In genomic region chr6:128479048-128479666, GRCh38 we compare ENCODE assay signal across 12 cellular contexts. TPM values are rescaled to one million over a fixed set of nuclear protein-coding genes. Genes with fewer than 3 reads are reported as not detected.
A peak's percentile ranks its signal among the peaks of the same experiment; 100 is the strongest.
DNase-seq lines count a peak whose midpoint lies in the region; ATAC-seq and TF ChIP-seq lines count a peak whose summit lies in the region.
"Had no signal": no experiment of that assay in that cellular context is flagged by ENCODE, and none has a peak within 500 bp of the region (broad histone marks: within the 10 kb centered on the region; RNA-seq: fewer than 3 reads in every experiment).

No MANE protein-coding gene starts in this region.

- H3K9me3 Mint-ChIP-seq in activated T-helper 1 cell treated with anti-CD3 and anti-CD28 coated beads, Interleukin-12 subunit alpha, Interleukin-12 subunit beta, Interleukin-2, Interleukin-4 antibody, amounts not matched to agents 30 ng/mL and 10 ng/mL and 1 ng/mL, durations not matched to agents 14 hours and 24 hours and 36 hours: no peaks in the 10 kb centered on the region
- peaks cover 0 to 2% (median 1%) of the 10 kb centered on the region in 7 donors for H3K9me3 Mint-ChIP-seq in CD14-positive monocyte
- H3K9me3 Mint-ChIP-seq: GM23338 had no signal

- no peak for TF ChIP-seq POLR2A in heart left ventricle (IDR thresholded peaks at IDR 0.05)

- peaks cover 11% of the 10 kb centered on the region for H3K4me1 Mint-ChIP-seq in activated T-helper 1 cell treated with anti-CD3 and anti-CD28 coated beads, Interleukin-12 subunit alpha, Interleukin-12 subunit beta, Interleukin-2, Interleukin-4 antibody, amounts not matched to agents 30 ng/mL and 10 ng/mL and 1 ng/mL, durations not matched to agents 14 hours and 24 hours and 36 hours (ENCODE audit: low read depth)
- no peaks in the 10 kb centered on the region for H3K4me1 Mint-ChIP-seq in CD14-positive monocyte

- H3K9me3 ChIP-seq in heart right ventricle (no peaks in the 10 kb centered on the region), heart left ventricle (no peaks in the 10 kb centered on the region), upper lobe of right lung (no peaks in the 10 kb centered on the region)
- H3K9me3 ChIP-seq: uterus had no signal

- ATAC-seq in heart right ventricle (no peak), heart left ventricle (no peak), left lobe of liver (peak; percentile 53), upper lobe of right lung (no peak)
- ATAC-seq: GM23338 had no signal

- intact Hi-C loops in heart right ventricle (cut with DNase I): no loop called here
- intact Hi-C loops in heart left ventricle (cut with DNase I): no loop called here
- intact Hi-C loops in activated T-helper 1 cell treated with anti-CD3 and anti-CD28 coated beads, Interleukin-12 subunit alpha, Interleukin-12 subunit beta, Interleukin-2, Interleukin-4 antibody, amounts not matched to agents 30 ng/mL and 10 ng/mL and 1 ng/mL, durations not matched to agents 14 hours and 24 hours and 36 hours (cut with micrococcal nuclease): no loop called here
- intact Hi-C loops in upper lobe of right lung (cut with DNase I): no loop called here
- intact Hi-C loops in CD14-positive monocyte (cut with micrococcal nuclease): no loop called here

- H3K36me3 ChIP-seq in heart right ventricle: no peaks in the 10 kb centered on the region
- no peaks in the 10 kb centered on the region for H3K36me3 ChIP-seq in heart left ventricle
- no peaks in the 10 kb centered on the region for H3K36me3 ChIP-seq in upper lobe of right lung
- H3K36me3 ChIP-seq: uterus had no signal

- 98 to 99% methylated on average over 2 of the region's 2 CpGs for WGBS in heart right ventricle, 2 donors
- WGBS in heart left ventricle, 4 donors: 92 to 99% (median 97%) methylated on average over 2 of the region's 2 CpGs

- H3K27ac ChIP-seq in heart right ventricle: peak overlapping the region in 6 of 10 donors; percentile 1 to 46 (median 22)
- H3K27ac ChIP-seq in heart left ventricle: peak overlapping the region in 5 of 12 donors; percentile 5 to 28 (median 21)
- peak overlapping the region; percentile 38 for H3K27ac ChIP-seq in upper lobe of right lung

- DNase-seq in heart right ventricle: no peak
- DNase-seq in heart left ventricle: no peak
- DNase-seq in activated T-helper 1 cell treated with anti-CD3 and anti-CD28 coated beads, Interleukin-12 subunit alpha, Interleukin-12 subunit beta, Interleukin-2, Interleukin-4 antibody, amounts not matched to agents 30 ng/mL and 10 ng/mL and 1 ng/mL, durations not matched to agents 14 hours and 24 hours and 36 hours (ENCODE audit: low spot score): no peak
- no peak for DNase-seq in left lobe of liver (ENCODE audit: low spot score)
- DNase-seq in upper lobe of right lung: no peak
- no peak for DNase-seq in NCI-H2196 (lab: John Stamatoyannopoulos, UW; ENCODE audit: unreplicated experiment)
- no peak for DNase-seq in SIG-M5 treated with dmso at 0.1 percent for 504 hours (lab: John Stamatoyannopoulos, UW; ENCODE audit: unreplicated experiment)
- no peak for DNase-seq in CD14-positive monocyte (ENCODE audit: low spot score)
- DNase-seq: hypothalamus, NCI-H1417 treated with DMSO at 0.1 percent for 48 hours, uterus had no signal

- no peaks in the 10 kb centered on the region for H3K36me3 Mint-ChIP-seq in activated T-helper 1 cell treated with anti-CD3 and anti-CD28 coated beads, Interleukin-12 subunit alpha, Interleukin-12 subunit beta, Interleukin-2, Interleukin-4 antibody, amounts not matched to agents 30 ng/mL and 10 ng/mL and 1 ng/mL, durations not matched to agents 14 hours and 24 hours and 36 hours (ENCODE audit: low read depth)
- no peaks in the 10 kb centered on the region for H3K36me3 Mint-ChIP-seq in CD14-positive monocyte

- H3K27me3 ChIP-seq in heart right ventricle: no peaks in the 10 kb centered on the region
- no peaks in the 10 kb centered on the region for H3K27me3 ChIP-seq in heart left ventricle
- no peaks in the 10 kb centered on the region for H3K27me3 ChIP-seq in upper lobe of right lung
- H3K27me3 ChIP-seq: uterus had no signal

- H3K4me3 ChIP-seq in heart right ventricle (peak overlapping the region in 4 of 10 donors; percentile 28 to 41 (median 38)), heart left ventricle (peak overlapping the region in 5 of 12 donors; percentile 20 to 50 (median 29)), upper lobe of right lung (no peak overlapping the region)
- H3K4me3 ChIP-seq: GM23338 had no signal

- TF ChIP-seq CTCF in heart right ventricle (IDR thresholded peaks at IDR 0.05): no peak
- TF ChIP-seq CTCF in heart left ventricle (IDR thresholded peaks at IDR 0.05): no peak
- no peak for TF ChIP-seq CTCF in upper lobe of right lung (IDR thresholded peaks at IDR 0.05)
- TF ChIP-seq CTCF in CD14-positive monocyte (IDR thresholded peaks at IDR 0.05): no peak

- H3K4me3 Mint-ChIP-seq in activated T-helper 1 cell treated with anti-CD3 and anti-CD28 coated beads, Interleukin-12 subunit alpha, Interleukin-12 subunit beta, Interleukin-2, Interleukin-4 antibody, amounts not matched to agents 30 ng/mL and 10 ng/mL and 1 ng/mL, durations not matched to agents 14 hours and 24 hours and 36 hours: peak overlapping the region; percentile 63
- no peak overlapping the region for H3K4me3 Mint-ChIP-seq in CD14-positive monocyte
- H3K4me3 Mint-ChIP-seq: GM23338 had no signal

- H3K4me1 ChIP-seq in heart right ventricle (peaks cover 2 to 80% (median 58%) of the 10 kb centered on the region in 9 donors), heart left ventricle (peaks cover 0 to 56% (median 33%) of the 10 kb centered on the region in 12 donors), upper lobe of right lung (peaks cover 9% of the 10 kb centered on the region)
- H3K4me1 ChIP-seq: uterus had no signal

- no peak overlapping the region for H3K27ac Mint-ChIP-seq in activated T-helper 1 cell treated with anti-CD3 and anti-CD28 coated beads, Interleukin-12 subunit alpha, Interleukin-12 subunit beta, Interleukin-2, Interleukin-4 antibody, amounts not matched to agents 30 ng/mL and 10 ng/mL and 1 ng/mL, durations not matched to agents 14 hours and 24 hours and 36 hours
- no peak overlapping the region for H3K27ac Mint-ChIP-seq in CD14-positive monocyte
- H3K27ac Mint-ChIP-seq: GM23338 had no signal

- H3K27me3 Mint-ChIP-seq in activated T-helper 1 cell treated with anti-CD3 and anti-CD28 coated beads, Interleukin-12 subunit alpha, Interleukin-12 subunit beta, Interleukin-2, Interleukin-4 antibody, amounts not matched to agents 30 ng/mL and 10 ng/mL and 1 ng/mL, durations not matched to agents 14 hours and 24 hours and 36 hours (ENCODE audit: insufficient read depth): no peaks in the 10 kb centered on the region
- H3K27me3 Mint-ChIP-seq in CD14-positive monocyte (ENCODE audit: low read depth in 3 of 3): no peaks in the 10 kb centered on the region

RNA-seq across cellular contexts. Expression of gene PTPRK, which starts 41.2 kb away (rescaled TPM):
- total RNA-seq in heart right ventricle (10 to 100 TPM; 27.1 to 47.7 (median 36.5) TPM), heart left ventricle (10 to 100 TPM; 27.8 to 50.8 (median 40.0) TPM), left lobe of liver (38.2 TPM), upper lobe of right lung (64.6 TPM)
- polyA plus RNA-seq in heart right ventricle (1 to 10 TPM; 7.5 to 9.1 TPM), heart left ventricle (10 to 100 TPM in 1 of 2 donors, 1 to 10 TPM in 1; 5.4 to 16.4 TPM), CD14-positive monocyte (not detected)
- 3.1 and 3.2 TPM in 2 replicates for total RNA-seq in activated T-helper 1 cell treated with anti-CD3 and anti-CD28 coated beads, Interleukin-12 subunit alpha, Interleukin-12 subunit beta, Interleukin-2, Interleukin-4 antibody, amounts not matched to agents 30 ng/mL and 10 ng/mL and 1 ng/mL, durations not matched to agents 14 hours and 24 hours and 36 hours
